ENCODE assay signal across 11 cellular contexts in genomic region chr7:75567948-75568595, GRCh38.
"Had no signal": no experiment of that assay in that cellular context is flagged by ENCODE, and none has a peak within 500 bp of the region (broad histone marks: within the 10 kb centered on the region; RNA-seq: fewer than 3 reads in every experiment).

No MANE protein-coding gene starts in this region.

- H3K27ac ChIP-seq: upper lobe of right lung had no signal

- ATAC-seq: activated naive CD4-positive, alpha-beta T cell treated with anti-CD3 and anti-CD28 coated beads, Interleukin-2, amount 50 U/mL, for 72 hours; stimulated activated naive CD8-positive, alpha-beta T cell treated with anti-CD3 and anti-CD28 coated beads, Interleukin-15, Interleukin-2, amounts not matched to agents 100 U/mL and 50 U/mL, for 24 hours; upper lobe of right lung had no signal

- H3K9me3 Mint-ChIP-seq: activated naive CD4-positive, alpha-beta T cell treated with anti-CD3 and anti-CD28 coated beads, Interleukin-2, amount 50 U/mL, for 72 hours; mesothelial cell of epicardium had no signal

- DNase-seq: activated CD4-positive, alpha-beta T cell treated with anti-CD3 and anti-CD28 coated beads, Interleukin-2, amount 50 U/mL, for 4 hours; activated effector memory CD4-positive, alpha-beta T cell treated with Interleukin-2 at 50 U/mL for 16 hours; activated T-cell treated with anti-CD3 and anti-CD28 coated beads, Interleukin-2, amount 50 U/mL, for 1 hour; effector CD4-positive, alpha-beta T cell; naive B cell; stimulated activated CD4-positive, alpha-beta T cell treated with anti-CD3 and anti-CD28 coated beads, Interleukin-4, amount 100 ng/mL, for 1 hour; stimulated activated CD8-positive, alpha-beta memory T cell treated with anti-CD3 and anti-CD28 coated beads, Interleukin-4, amount 100 ng/mL, for 48 hours; stimulated activated naive CD8-positive, alpha-beta T cell treated with anti-CD3 and anti-CD28 coated beads, Interleukin-15, Interleukin-2, amounts not matched to agents 100 U/mL and 50 U/mL, for 24 hours; upper lobe of right lung had no signal

- H3K9me3 ChIP-seq: upper lobe of right lung had no signal

- H3K27me3 ChIP-seq: upper lobe of right lung had no signal

- H3K27ac Mint-ChIP-seq: activated naive CD4-positive, alpha-beta T cell treated with anti-CD3 and anti-CD28 coated beads, Interleukin-2, amount 50 U/mL, for 72 hours; mesothelial cell of epicardium; naive B cell had no signal

- H3K4me3 Mint-ChIP-seq: mesothelial cell of epicardium, naive B cell had no signal

- H3K4me3 ChIP-seq: upper lobe of right lung had no signal

- H3K27me3 Mint-ChIP-seq: naive B cell had no signal
